16 cellular contexts compared by ENCODE assay signal in the genomic region with DNA sequence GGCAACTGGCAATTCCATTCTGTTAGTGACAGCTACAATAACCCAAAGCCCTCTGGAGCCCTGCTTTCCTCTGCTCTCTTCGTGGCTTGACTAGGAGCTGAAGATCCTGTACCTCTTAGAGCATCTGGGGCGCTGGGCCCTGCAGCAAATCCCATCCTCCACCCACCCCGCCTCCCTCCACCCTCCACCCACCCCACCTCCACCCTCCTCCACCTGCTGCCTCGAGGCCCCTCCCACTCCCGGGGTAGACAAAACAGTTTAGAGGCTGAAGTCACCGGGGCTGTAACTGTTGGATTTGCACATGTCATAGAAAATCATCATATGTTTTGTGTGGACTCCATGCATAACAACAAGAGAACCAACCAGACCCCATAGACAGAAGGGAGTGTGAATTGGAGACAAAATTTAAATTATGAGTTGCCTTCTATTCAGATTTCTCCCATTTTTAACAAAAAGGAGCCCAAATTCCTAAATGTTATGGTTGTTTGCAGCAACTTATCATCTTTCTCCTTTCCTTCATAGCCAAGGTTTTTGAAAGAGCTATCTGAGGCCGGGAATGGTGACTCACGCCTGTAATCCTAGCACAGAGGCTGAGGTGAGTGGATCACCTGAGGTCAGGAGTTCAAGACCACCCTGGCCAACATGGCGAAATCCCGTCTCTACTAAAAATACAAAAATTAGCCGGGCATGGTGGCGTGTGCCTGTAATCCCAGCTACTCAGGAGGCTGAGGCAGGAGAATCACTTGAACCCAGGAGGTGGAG. TPM values are rescaled to one million over a fixed set of nuclear protein-coding genes. Genes with fewer than 3 reads are reported as not detected.
DNase-seq lines count a peak whose midpoint lies in the region; TF ChIP-seq lines count a peak whose summit lies in the region.
"Had no signal": no experiment of that assay in that cellular context is flagged by ENCODE, and none has a peak within 500 bp of the region (broad histone marks: within the 10 kb centered on the region; RNA-seq: fewer than 3 reads in every experiment).

No MANE protein-coding gene starts in this region.

- in situ Hi-C loops in ACHN (cut with HindIII; ENCODE audit: low pct_ligation_motif_present, low pct_unique_long_range_greater_than_20kb, low sequenced_read_pairs) = loop anchor here (25.0 kb wide), 1 partner anchor 358 kb away; the partner anchor contains the start of gene GPR137B

- peaks cover 48% of the 10 kb centered on the region for H3K4me1 ChIP-seq in Caco-2
- H3K4me1 ChIP-seq: HAP-1 had no signal

- intact Hi-C loops in Caco-2 (cut with micrococcal nuclease; ENCODE audit: unreplicated experiment) = loop anchor here (2.0 kb wide), 1 partner anchor 97 kb away; no protein-coding TSS in a partner anchor

- peaks cover 57% of the 10 kb centered on the region for H3K4me1 Mint-ChIP-seq in Caco-2 (ENCODE audit: low read depth, unreplicated experiment)

- no peaks in the 10 kb centered on the region for H3K27me3 ChIP-seq in Caco-2 (replicated peaks; ENCODE audit: control insufficient read depth, insufficient read depth, low read length)
- H3K27me3 ChIP-seq: BLaER1, pancreas had no signal

- no peaks in the 10 kb centered on the region for H3K9me3 ChIP-seq in Caco-2
- H3K9me3 ChIP-seq: BLaER1, HAP-1, pancreas had no signal

- no peaks in the 10 kb centered on the region for H3K27me3 Mint-ChIP-seq in Caco-2 (ENCODE audit: insufficient read depth, unreplicated experiment)

- H3K27ac Mint-ChIP-seq in Caco-2 (ENCODE audit: unreplicated experiment) = peak overlapping the region; percentile 79

- TF ChIP-seq CTCF in Caco-2 (IDR thresholded peaks at IDR 0.05; ENCODE audit: insufficient read depth in 1 of 2, low read depth in 1 of 2, low read length in 1 of 2, severe bottlenecking in 1 of 2, unreplicated experiment in 1 of 2) (no peak), fibroblast of villous mesenchyme (IDR thresholded peaks at IDR 0.05; ENCODE audit: insufficient read depth, low read depth, low read length) (no peak)

- DNase-seq in Caco-2 (peak; percentile 68 to 75), LHCN-M2 (ENCODE audit: low read depth) (peak; percentile 10), NCI-H526 (lab: John Stamatoyannopoulos, UW) (peak; percentile 47 to 67), fibroblast of villous mesenchyme (ENCODE audit: low read depth) (peak; percentile 45), ACHN (no peak)
- DNase-seq in central memory CD4-positive, alpha-beta T cell = no peak
- no peak for DNase-seq in NK-92 treated with Interleukin-12 subunit alpha and Interleukin-12 subunit beta, amount 100 ng/mL, for 24 hours (lab: John Stamatoyannopoulos, UW)
- DNase-seq: activated gamma-delta T cell; NCI-H1048; pancreas; small intestine; stimulated activated naive CD4-positive, alpha-beta T cell; SW 1271 had no signal

- H3K4me3 ChIP-seq in Caco-2 (ENCODE audit: low read depth, low read length) (no peak overlapping the region), fibroblast of villous mesenchyme (ENCODE audit: low read depth, low read length) (no peak overlapping the region)
- H3K4me3 ChIP-seq: BLaER1, coronary artery, HAP-1, pancreas had no signal

- BruUV-seq in Caco-2 (replicated peaks; lab: Mats Ljungman, UMichigan) = no TSS peak

- peaks cover 11% of the 10 kb centered on the region for H3K36me3 Mint-ChIP-seq in Caco-2 (ENCODE audit: insufficient read depth, unreplicated experiment)

- POLR2A ChIA-PET in Caco-2 (lab: Charles Lee) = interaction anchor here (0.6 to 1.6 kb wide), 4 partner anchors 7 to 22 kb away, joined by 3 to 30 read pairs (median 4); no protein-coding TSS in a partner anchor

- H3K9me3 Mint-ChIP-seq in Caco-2 (ENCODE audit: unreplicated experiment) = no peaks in the 10 kb centered on the region

- H3K4me3 Mint-ChIP-seq in Caco-2 (ENCODE audit: unreplicated experiment) = peak overlapping the region; percentile 25

- H3K36me3 ChIP-seq in Caco-2 (ENCODE audit: control insufficient read depth, insufficient read depth, low read length) = no peaks in the 10 kb centered on the region
- H3K36me3 ChIP-seq: BLaER1, HAP-1, pancreas had no signal

- CTCF ChIA-PET in Caco-2 (lab: Charles Lee) = interaction anchor here (0.5 kb wide), 1 partner anchor 202 kb away, joined by 3 read pairs; no protein-coding TSS in a partner anchor

RNA-seq across cellular contexts. Expression of gene LGALS8, which starts 28.2 kb away (rescaled TPM):
- total RNA-seq in Caco-2 (2022) (67.4 and 72.3 TPM in 2 replicates), LHCN-M2 (2014; rRNA removed) (40.1 and 40.6 TPM in 2 replicates), fibroblast of villous mesenchyme (47.1 and 54.8 TPM in 2 replicates)
- 20.7 TPM for polyA plus RNA-seq in LHCN-M2 (2012)

Comparison
In these comparisons a context has a peak if more than half of its experiments do, and no peak if none do; other contexts are left out.
1. DNase-seq: peak in Caco-2 (2 of 2), LHCN-M2 (single experiment), NCI-H526 (2 of 2) and fibroblast of villous mesenchyme (single experiment); none in central memory CD4-positive, alpha-beta T cell (single experiment), NK-92 treated with Interleukin-12 subunit alpha and Interleukin-12 subunit beta, amount 100 ng/mL, for 24 hours (single experiment) and ACHN (single experiment).